In the genomic region with DNA sequence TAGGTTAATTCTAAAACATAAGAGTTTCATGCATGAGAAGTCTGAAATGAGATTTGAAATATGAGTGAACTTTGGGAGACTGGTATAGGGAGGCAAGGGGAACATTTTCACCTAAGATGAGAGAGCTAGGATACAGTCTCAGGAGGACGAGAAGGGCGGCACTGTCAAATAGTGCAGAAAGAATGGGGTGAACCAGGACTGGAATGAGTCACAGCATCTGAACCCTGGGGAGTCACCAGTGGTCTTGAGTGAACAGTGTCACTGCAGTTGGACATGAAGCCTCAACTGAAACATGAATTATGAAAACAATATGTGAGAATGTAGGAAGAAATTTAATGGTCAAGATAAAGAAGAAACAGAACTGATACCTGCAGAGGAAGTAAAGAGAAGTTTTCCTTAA, we compare ENCODE assay signal across 1 cellular context.
TF ChIP-seq lines count a peak whose summit lies in the region.

No MANE protein-coding gene starts in this region.

TF ChIP-seq in GM12878, 131 proteins besides CTCF, POLR2A, EP300 and RAD21:
- TF ChIP-seq, protein P1, sequence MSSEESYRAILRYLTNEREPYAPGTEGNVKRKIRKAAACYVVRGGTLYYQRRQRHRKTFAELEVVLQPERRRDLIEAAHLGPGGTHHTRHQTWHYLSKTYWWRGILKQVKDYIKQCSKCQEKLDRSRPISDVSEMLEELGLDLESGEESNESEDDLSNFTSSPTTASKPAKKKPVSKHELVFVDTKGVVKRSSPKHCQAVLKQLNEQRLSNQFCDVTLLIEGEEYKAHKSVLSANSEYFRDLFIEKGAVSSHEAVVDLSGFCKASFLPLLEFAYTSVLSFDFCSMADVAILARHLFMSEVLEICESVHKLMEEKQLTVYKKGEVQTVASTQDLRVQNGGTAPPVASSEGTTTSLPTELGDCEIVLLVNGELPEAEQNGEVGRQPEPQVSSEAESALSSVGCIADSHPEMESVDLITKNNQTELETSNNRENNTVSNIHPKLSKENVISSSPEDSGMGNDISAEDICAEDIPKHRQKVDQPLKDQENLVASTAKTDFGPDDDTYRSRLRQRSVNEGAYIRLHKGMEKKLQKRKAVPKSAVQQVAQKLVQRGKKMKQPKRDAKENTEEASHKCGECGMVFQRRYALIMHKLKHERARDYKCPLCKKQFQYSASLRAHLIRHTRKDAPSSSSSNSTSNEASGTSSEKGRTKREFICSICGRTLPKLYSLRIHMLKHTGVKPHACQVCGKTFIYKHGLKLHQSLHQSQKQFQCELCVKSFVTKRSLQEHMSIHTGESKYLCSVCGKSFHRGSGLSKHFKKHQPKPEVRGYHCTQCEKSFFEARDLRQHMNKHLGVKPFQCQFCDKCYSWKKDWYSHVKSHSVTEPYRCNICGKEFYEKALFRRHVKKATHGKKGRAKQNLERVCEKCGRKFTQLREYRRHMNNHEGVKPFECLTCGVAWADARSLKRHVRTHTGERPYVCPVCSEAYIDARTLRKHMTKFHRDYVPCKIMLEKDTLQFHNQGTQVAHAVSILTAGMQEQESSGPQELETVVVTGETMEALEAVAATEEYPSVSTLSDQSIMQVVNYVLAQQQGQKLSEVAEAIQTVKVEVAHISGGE (CRISPR knock-in tag; IDR thresholded peaks at IDR 0.05): no peak
- TF ChIP-seq ETV6 (conservative IDR thresholded peaks at IDR 0.05 in 1 of 2, IDR thresholded peaks at IDR 0.05 in 1 of 2; ENCODE audit: borderline replicate concordance in 1 of 2, low read depth in 1 of 2): peak in 1 of 2 experiments; percentile 34; a peak in 1 of 4 replicates
- TF ChIP-seq MEF2B (IDR thresholded peaks at IDR 0.05; ENCODE audit: partially characterized antibody, poor library complexity, severe bottlenecking): no peak
- no peak for TF ChIP-seq CREB1 (IDR thresholded peaks at IDR 0.05; ENCODE audit: low read depth)
- TF ChIP-seq EED (IDR thresholded peaks at IDR 0.05; ENCODE audit: low read depth): peak; percentile 42; the same call in 1 of the 2 replicates
- no peak for TF ChIP-seq SIN3A (IDR thresholded peaks at IDR 0.05; ENCODE audit: low read depth, low read length)
- TF ChIP-seq IKZF2 (IDR thresholded peaks at IDR 0.05): peak in 1 of 2 experiments; percentile 16; a peak in 1 of 4 replicates
- peak; percentile 81 for TF ChIP-seq JUNB (IDR thresholded peaks at IDR 0.05)
- TF ChIP-seq IRF4 (IDR thresholded peaks at IDR 0.05; ENCODE audit: low read depth, low read length): peak; percentile 66; the same call in 1 of the 2 replicates
- peak; percentile 33; the same call in 1 of the 2 replicates for TF ChIP-seq RUNX3 (IDR thresholded peaks at IDR 0.05; ENCODE audit: low read length)
- TF ChIP-seq, protein P2, sequence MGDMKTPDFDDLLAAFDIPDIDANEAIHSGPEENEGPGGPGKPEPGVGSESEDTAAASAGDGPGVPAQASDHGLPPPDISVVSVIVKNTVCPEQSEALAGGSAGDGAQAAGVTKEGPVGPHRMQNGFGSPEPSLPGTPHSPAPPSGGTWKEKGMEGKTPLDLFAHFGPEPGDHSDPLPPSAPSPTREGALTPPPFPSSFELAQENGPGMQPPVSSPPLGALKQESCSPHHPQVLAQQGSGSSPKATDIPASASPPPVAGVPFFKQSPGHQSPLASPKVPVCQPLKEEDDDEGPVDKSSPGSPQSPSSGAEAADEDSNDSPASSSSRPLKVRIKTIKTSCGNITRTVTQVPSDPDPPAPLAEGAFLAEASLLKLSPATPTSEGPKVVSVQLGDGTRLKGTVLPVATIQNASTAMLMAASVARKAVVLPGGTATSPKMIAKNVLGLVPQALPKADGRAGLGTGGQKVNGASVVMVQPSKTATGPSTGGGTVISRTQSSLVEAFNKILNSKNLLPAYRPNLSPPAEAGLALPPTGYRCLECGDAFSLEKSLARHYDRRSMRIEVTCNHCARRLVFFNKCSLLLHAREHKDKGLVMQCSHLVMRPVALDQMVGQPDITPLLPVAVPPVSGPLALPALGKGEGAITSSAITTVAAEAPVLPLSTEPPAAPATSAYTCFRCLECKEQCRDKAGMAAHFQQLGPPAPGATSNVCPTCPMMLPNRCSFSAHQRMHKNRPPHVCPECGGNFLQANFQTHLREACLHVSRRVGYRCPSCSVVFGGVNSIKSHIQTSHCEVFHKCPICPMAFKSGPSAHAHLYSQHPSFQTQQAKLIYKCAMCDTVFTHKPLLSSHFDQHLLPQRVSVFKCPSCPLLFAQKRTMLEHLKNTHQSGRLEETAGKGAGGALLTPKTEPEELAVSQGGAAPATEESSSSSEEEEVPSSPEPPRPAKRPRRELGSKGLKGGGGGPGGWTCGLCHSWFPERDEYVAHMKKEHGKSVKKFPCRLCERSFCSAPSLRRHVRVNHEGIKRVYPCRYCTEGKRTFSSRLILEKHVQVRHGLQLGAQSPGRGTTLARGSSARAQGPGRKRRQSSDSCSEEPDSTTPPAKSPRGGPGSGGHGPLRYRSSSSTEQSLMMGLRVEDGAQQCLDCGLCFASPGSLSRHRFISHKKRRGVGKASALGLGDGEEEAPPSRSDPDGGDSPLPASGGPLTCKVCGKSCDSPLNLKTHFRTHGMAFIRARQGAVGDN (IDR thresholded peaks at IDR 0.05): no peak
